ENCODE assay signal across 8 cellular contexts in genomic region chr2:191013617-191013875, GRCh38. TPM values are rescaled to one million over a fixed set of nuclear protein-coding genes. Genes with fewer than 3 reads are reported as not detected.
DNase-seq lines count a peak whose midpoint lies in the region; ATAC-seq and TF ChIP-seq lines count a peak whose summit lies in the region.

No MANE protein-coding gene starts in this region.

- H3K27me3 ChIP-seq in ACC112 (ENCODE audit: insufficient read depth, low read length), result no peaks in the 10 kb centered on the region

- H3K79me2 ChIP-seq in ACC112 (ENCODE audit: control insufficient read depth, insufficient read depth, low read length, unreplicated experiment), result peaks cover 53% of the 10 kb centered on the region

- H3K9me3 ChIP-seq in HEK293 (ENCODE audit: control insufficient read depth, insufficient read depth, low read depth, low read length), result no peaks in the 10 kb centered on the region
- H3K9me3 ChIP-seq in mucosa of descending colon, result no peaks in the 10 kb centered on the region

- TF ChIP-seq CTCF in HEK293 (tag by site-specific recombination; IDR thresholded peaks at IDR 0.05), result peak; percentile 75; the same call in 1 of the 2 replicates
- no peak for TF ChIP-seq CTCF in choroid plexus epithelial cell (conservative IDR thresholded peaks at IDR 0.05; ENCODE audit: low read depth, low read length)
- no peak for TF ChIP-seq CTCF in mucosa of descending colon (IDR thresholded peaks at IDR 0.05)

- H2AFZ ChIP-seq in ACC112 (ENCODE audit: low read length, unreplicated experiment), result no peak overlapping the region

- H3K4me1 ChIP-seq in ACC112 (ENCODE audit: control insufficient read depth, insufficient read depth, low read length, unreplicated experiment) (peaks cover 41% of the 10 kb centered on the region), HEK293 (ENCODE audit: control insufficient read depth, insufficient read depth, low read length) (no peaks in the 10 kb centered on the region), mucosa of descending colon (ENCODE audit: low read depth) (peaks cover 9% of the 10 kb centered on the region)

- POLR2A ChIA-PET in HEK293 (lab: Yijun Ruan, JAX), result interaction anchor here (0.6 to 1.1 kb wide), 3 partner anchors 30 to 204 kb away, joined by 3 to 5 read pairs (median 3); no protein-coding TSS in a partner anchor

- DNase-seq in choroid plexus epithelial cell (ENCODE audit: low read depth) (peak; percentile 22), mucosa of descending colon (no peak), anterior cingulate cortex (lab: John Stamatoyannopoulos, UW) (no peak)
- DNase-seq in effector CD4-positive, alpha-beta T cell, result no peak

- H3K27ac ChIP-seq in ACC112 (ENCODE audit: low read depth, low read length) (peak overlapping the region; percentile 64), HEK293 (ENCODE audit: extremely low read depth, low read depth, low read length) (peak overlapping the region; percentile 52)

- CTCF ChIA-PET in HEK293 (lab: Yijun Ruan, JAX), result interaction anchor here (1.5 to 2.0 kb wide), 4 partner anchors 16 to 232 kb away, joined by 3 to 7 read pairs (median 4); no protein-coding TSS in a partner anchor

- ATAC-seq in mucosa of descending colon, result no peak
- no peak for ATAC-seq in GM21825 (IDR thresholded peaks at IDR 0.05; ENCODE audit: unreplicated experiment)
- ATAC-seq in GM18498 (IDR thresholded peaks at IDR 0.05; ENCODE audit: unreplicated experiment), result no peak

- H3K36me3 ChIP-seq in ACC112 (ENCODE audit: insufficient read depth, low read length) (peaks cover 42% of the 10 kb centered on the region), HEK293 (ENCODE audit: control insufficient read depth in 2 of 2, insufficient read depth in 1 of 2, low read length in 2 of 2) (peaks cover 10 to 27% of the 10 kb centered on the region in 2 experiments), mucosa of descending colon (ENCODE audit: low read depth) (no peaks in the 10 kb centered on the region)

- intact Hi-C loops in mucosa of descending colon (cut with DNase I, micrococcal nuclease), result no loop called here

- peak overlapping the region; percentile 91 for H3K4me3 ChIP-seq in ACC112 (ENCODE audit: low read depth, low read length)
- H3K4me3 ChIP-seq in HEK293 (ENCODE audit: low read depth, low read length), result peak overlapping the region; percentile 98
- H3K4me3 ChIP-seq in choroid plexus epithelial cell (ENCODE audit: low read depth, low read length), result peak overlapping the region; percentile 95
- peak overlapping the region; percentile 69 for H3K4me3 ChIP-seq in mucosa of descending colon

TF ChIP-seq in HEK293, 187 proteins besides CTCF, POLR2A, EP300 and RAD21:
- TF ChIP-seq ZBTB10 (tag by site-specific recombination; IDR thresholded peaks at IDR 0.05), result no peak
- TF ChIP-seq ZNF843 (tag by site-specific recombination; IDR thresholded peaks at IDR 0.05), result no peak
- TF ChIP-seq PRDM1 (tag by site-specific recombination; IDR thresholded peaks at IDR 0.05), result peak; percentile 93
- TF ChIP-seq ZNF214 (tag by site-specific recombination; IDR thresholded peaks at IDR 0.05; ENCODE audit: borderline replicate concordance), result no peak

RNA-seq across cellular contexts. Expression of gene STAT1, which starts 0.4 kb away (rescaled TPM):
- total RNA-seq in mucosa of descending colon, result 10 to 100 TPM; 56.5 to 78.6 (median 74.8) TPM
